8 cellular contexts compared by ENCODE assay signal in the genomic region with DNA sequence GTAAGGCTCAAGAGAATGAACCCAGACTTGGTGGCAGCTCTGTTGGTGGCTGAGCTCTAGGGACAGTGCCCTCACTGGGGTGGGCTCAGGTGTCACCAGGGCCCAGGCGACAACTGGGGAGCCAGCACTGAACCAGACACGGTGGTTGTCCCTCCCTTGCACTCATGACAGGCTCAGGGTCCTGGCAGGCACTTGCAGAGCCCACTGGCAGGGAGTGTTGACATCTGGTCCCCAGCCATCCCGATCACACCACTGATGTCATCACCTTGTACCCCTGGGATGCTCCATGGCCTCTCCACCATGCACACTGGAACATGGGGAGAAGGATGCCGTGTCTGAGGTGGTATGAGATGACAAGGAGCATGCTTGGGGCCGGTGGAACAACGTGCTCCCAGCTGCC.
DNase-seq lines count a peak whose midpoint lies in the region; ATAC-seq, FAIRE-seq and TF ChIP-seq lines count a peak whose summit lies in the region.
"Not testable (repeated sequence)": the region's sequence is repeated elsewhere in the genome, so short reads cannot be mapped to it uniquely, and the experiment has no call there.

No MANE protein-coding gene starts in this region.

- H3K27me3 Mint-ChIP-seq in osteocyte (ENCODE audit: unreplicated experiment) = not testable (repeated sequence)

- intact Hi-C loops in HCT116 (cut with micrococcal nuclease); PC-3 (cut with micrococcal nuclease); endothelial cell of umbilical vein (cut with micrococcal nuclease): not testable (repeated sequence)

- not testable (repeated sequence) for TF ChIP-seq RAD21 in HCT116 (IDR thresholded peaks at IDR 0.05; ENCODE audit: low read depth); SK-N-SH (IDR thresholded peaks at IDR 0.05; ENCODE audit: low read length)

- H3K36me3 ChIP-seq in ACC112 (ENCODE audit: insufficient read depth, low read length); HCT116 (ENCODE audit: control insufficient read depth in 1 of 2, insufficient read depth in 2 of 2, low read length in 2 of 2); PC-3 (ENCODE audit: low read depth, low read length); SK-N-SH (replicated peaks in 1 of 2; ENCODE audit: control insufficient read depth in 1 of 2, insufficient read depth in 2 of 2, low read length in 1 of 2); endothelial cell of umbilical vein (ENCODE audit: control insufficient read depth in 2 of 2, extremely low read depth in 1 of 2, insufficient read depth in 2 of 2, low read length in 2 of 2): not testable (repeated sequence)

- WGBS in SK-N-SH (ENCODE audit: low lambda C conversion rate) = 98% methylated on average over 6 of the region's 6 CpGs

- H3K4me1 ChIP-seq in ACC112 (ENCODE audit: control insufficient read depth, insufficient read depth, low read length, unreplicated experiment) = peaks cover 61% of the 10 kb centered on the region
- peaks cover 24 to 72% of the 10 kb centered on the region in 2 experiments for H3K4me1 ChIP-seq in HCT116 (ENCODE audit: control insufficient read depth in 1 of 2, insufficient read depth in 2 of 2, low read length in 2 of 2)
- H3K4me1 ChIP-seq in PC-3 (ENCODE audit: insufficient read depth, low read length) = peaks cover 38% of the 10 kb centered on the region
- H3K4me1 ChIP-seq in SK-N-SH (ENCODE audit: control insufficient read depth in 1 of 2, insufficient read depth in 2 of 2, low read depth in 1 of 2, low read length in 1 of 2) = peaks cover 38 to 45% of the 10 kb centered on the region in 2 experiments
- peaks cover 44% of the 10 kb centered on the region for H3K4me1 ChIP-seq in endothelial cell of umbilical vein (ENCODE audit: control insufficient read depth, extremely low read depth, insufficient read depth, low read length)

- H3K9ac ChIP-seq in HCT116 (ENCODE audit: low read length); endothelial cell of umbilical vein (replicated peaks; ENCODE audit: extremely low read depth, insufficient read depth, low read length): not testable (repeated sequence)
- H3K9ac ChIP-seq in PC-3 (ENCODE audit: low read length) (peak overlapping the region; percentile 73; the same call in 1 of the 2 replicates), SK-N-SH (peak overlapping the region; percentile 82; the same call in 1 of the 2 replicates)

- ATAC-seq in HCT116, PC-3: not testable (repeated sequence)

- TF ChIP-seq CTCF in HCT116 (IDR thresholded peaks at IDR 0.05 in 2 of 3, conservative IDR thresholded peaks at IDR 0.05 in 1 of 3; ENCODE audit: borderline replicate concordance in 1 of 3, insufficient read depth in 1 of 3, low read depth in 2 of 3, low read length in 2 of 3); PC-3 (conservative IDR thresholded peaks at IDR 0.05; ENCODE audit: low read depth, low read length); SK-N-SH (IDR thresholded peaks at IDR 0.05); endothelial cell of umbilical vein (IDR thresholded peaks at IDR 0.05; ENCODE audit: extremely low read depth in 1 of 2, insufficient read depth in 1 of 2, low read depth in 1 of 2, low read length in 2 of 2); osteocyte (IDR thresholded peaks at IDR 0.05): not testable (repeated sequence)

- not testable (repeated sequence) for TF ChIP-seq POLR2A in HCT116 (IDR thresholded peaks at IDR 0.05; ENCODE audit: borderline replicate concordance, extremely low read depth, insufficient read depth, insufficient read length); endothelial cell of umbilical vein (IDR thresholded peaks at IDR 0.05; ENCODE audit: low read depth, low read length)

- H3K4me3 ChIP-seq in ACC112 (ENCODE audit: low read depth, low read length); HCT116 (replicated peaks in 1 of 2; ENCODE audit: low read depth in 1 of 2, low read length in 2 of 2); PC-3 (ENCODE audit: low read length); SK-N-SH (ENCODE audit: low read depth in 2 of 2, low read length in 1 of 2); endothelial cell of umbilical vein (replicated peaks in 1 of 3; ENCODE audit: insufficient read depth in 1 of 3, low read depth in 1 of 3, low read length in 3 of 3): not testable (repeated sequence)

- not testable (repeated sequence) for H3K9me3 ChIP-seq in HCT116 (ENCODE audit: control insufficient read depth in 1 of 2, insufficient read depth in 1 of 2, low read depth in 1 of 2, low read length in 2 of 2); PC-3 (ENCODE audit: low read length); SK-N-SH; endothelial cell of umbilical vein (replicated peaks; ENCODE audit: control insufficient read depth, insufficient read depth, low read length)

- peak overlapping the region; percentile 50 for H3K27ac Mint-ChIP-seq in osteocyte (ENCODE audit: unreplicated experiment)

- H3K9me1 ChIP-seq in endothelial cell of umbilical vein (replicated peaks; ENCODE audit: control insufficient read depth, extremely low read depth, insufficient read depth, low read length) = not testable (repeated sequence)

- H3F3A ChIP-seq in PC-3 (ENCODE audit: low read length, unreplicated experiment) = not testable (repeated sequence)
- peaks cover 54% of the 10 kb centered on the region for H3F3A ChIP-seq in SK-N-SH (replicated peaks; ENCODE audit: insufficient read depth)

- H3K79me2 ChIP-seq in ACC112 (ENCODE audit: control insufficient read depth, insufficient read depth, low read length, unreplicated experiment); HCT116 (ENCODE audit: insufficient read depth, low read length); PC-3 (ENCODE audit: low read length); SK-N-SH (ENCODE audit: insufficient read depth); endothelial cell of umbilical vein (ENCODE audit: control insufficient read depth, insufficient read depth, low read length): not testable (repeated sequence)

- not testable (repeated sequence) for H3K36me3 Mint-ChIP-seq in osteocyte (ENCODE audit: unreplicated experiment)

- peak overlapping the region; percentile 89; the same call in 1 of the 2 replicates for H3K27ac ChIP-seq in ACC112 (ENCODE audit: low read depth, low read length)
- H3K27ac ChIP-seq in HCT116 (ENCODE audit: low read depth, low read length) = not testable (repeated sequence)
- H3K27ac ChIP-seq in PC-3 (ENCODE audit: low read length) = peak overlapping the region; percentile 98
- H3K27ac ChIP-seq in SK-N-SH (ENCODE audit: low read depth in 2 of 2, low read length in 1 of 2) = peak overlapping the region in 1 of 2 experiments; percentile 100; a peak in 2 of 4 replicates
- peak overlapping the region; percentile 50 for H3K27ac ChIP-seq in endothelial cell of umbilical vein (ENCODE audit: insufficient read depth, low read depth, low read length)

- TF ChIP-seq EP300 in SK-N-SH (IDR thresholded peaks at IDR 0.05; ENCODE audit: borderline replicate concordance in 1 of 2, low read depth in 1 of 2, low read length in 1 of 2) = not testable (repeated sequence)

- H3K4me2 ChIP-seq in HCT116 (ENCODE audit: low read length) = 0 out of 2 replicates have a peak overlapping the region, but pooled peaks have one; percentile 49
- H3K4me2 ChIP-seq in PC-3 (ENCODE audit: low read length); endothelial cell of umbilical vein (ENCODE audit: insufficient read depth, low read length): not testable (repeated sequence)
- H3K4me2 ChIP-seq in SK-N-SH = peak overlapping the region; percentile 37; the same call in 1 of the 2 replicates

- not testable (repeated sequence) for H2AFZ ChIP-seq in ACC112 (ENCODE audit: low read length, unreplicated experiment); HCT116 (ENCODE audit: low read depth, low read length, poor library complexity, severe bottlenecking); PC-3 (ENCODE audit: low read length); SK-N-SH (ENCODE audit: low read depth); endothelial cell of umbilical vein (ENCODE audit: low read depth, low read length)

- H3K9me3 Mint-ChIP-seq in osteocyte (ENCODE audit: unreplicated experiment) = not testable (repeated sequence)

- FAIRE-seq in endothelial cell of umbilical vein (lab: Jason Lieb, UNC) = not testable (repeated sequence)
- peak; percentile 32 for FAIRE-seq in urothelium cell line (lab: Jason Lieb, UNC)

- POLR2A ChIA-PET in HCT116 (lab: Charles Lee); PC-3 (lab: Charles Lee; ENCODE audit: unreplicated experiment); SK-N-SH (lab: Yijun Ruan, JAX); endothelial cell of umbilical vein (lab: Charles Lee): not testable (repeated sequence)

- DNase-seq in HCT116 (ENCODE audit: low read depth, low spot score); PC-3; SK-N-SH; endothelial cell of umbilical vein (ENCODE audit: low read depth, low spot score); osteocyte (ENCODE audit: extremely low spot score, unreplicated experiment); urothelium cell line (ENCODE audit: low spot score): not testable (repeated sequence)
- peak; percentile 32 for DNase-seq in islet precursor cell

- BruUV-seq in HCT116 (replicated peaks; lab: Mats Ljungman, UMichigan); PC-3 (replicated peaks; lab: Mats Ljungman, UMichigan); endothelial cell of umbilical vein (replicated peaks; lab: Mats Ljungman, UMichigan): not testable (repeated sequence)

- not testable (repeated sequence) for H4K20me1 ChIP-seq in HCT116 (ENCODE audit: insufficient read depth); PC-3 (ENCODE audit: low read length); SK-N-SH (ENCODE audit: insufficient read depth); endothelial cell of umbilical vein (replicated peaks; ENCODE audit: control insufficient read depth, extremely low read depth, insufficient read depth, low read length)

- CTCF ChIA-PET in HCT116 (lab: Charles Lee); PC-3 (lab: Charles Lee); endothelial cell of umbilical vein (lab: Charles Lee): not testable (repeated sequence)
- CTCF ChIA-PET in SK-N-SH (lab: Yijun Ruan, JAX) = interaction anchor here (1.3 kb wide), 1 partner anchor 153 kb away, joined by 3 read pairs; no protein-coding TSS in a partner anchor

- H3K4me1 Mint-ChIP-seq in osteocyte (ENCODE audit: unreplicated experiment) = peaks cover 54% of the 10 kb centered on the region

- H3K27me3 ChIP-seq in ACC112 (ENCODE audit: insufficient read depth, low read length); HCT116 (ENCODE audit: insufficient read depth, low read length); PC-3 (ENCODE audit: low read length); SK-N-SH (ENCODE audit: insufficient read depth); endothelial cell of umbilical vein (ENCODE audit: control insufficient read depth in 2 of 2, insufficient read depth in 2 of 2, low read length in 2 of 2): not testable (repeated sequence)

- RAD21 ChIA-PET in HCT116 (lab: Charles Lee; ENCODE audit: low non-redundant PET in 1 of 2, low total read pairs in 2 of 2, uncharacterized antibody in 2 of 2, unreplicated experiment in 2 of 2) = not testable (repeated sequence)

- dilution Hi-C loops in endothelial cell of umbilical vein (cut with MboI; ENCODE audit: extremely low pct_ligation_motif_present, low sequenced_read_pairs) = not testable (repeated sequence)

- H3K9me2 ChIP-seq in HCT116 (ENCODE audit: insufficient read depth); PC-3 (replicated peaks; ENCODE audit: low read length); SK-N-SH: not testable (repeated sequence)

- H3K4me3 Mint-ChIP-seq in osteocyte (ENCODE audit: unreplicated experiment) = not testable (repeated sequence)
